8 cellular contexts compared by ENCODE assay signal in genomic region chr1:10399487-10399917, GRCh38. TPM values are rescaled to one million over a fixed set of nuclear protein-coding genes. Genes with fewer than 3 reads are reported as not detected.
A peak's percentile ranks its signal among the peaks of the same experiment; 100 is the strongest.
DNase-seq lines count a peak whose midpoint lies in the region; ATAC-seq, FAIRE-seq and TF ChIP-seq lines count a peak whose summit lies in the region.

No MANE protein-coding gene starts in this region.

- ATAC-seq in GM23338: no peak
- no peak for ATAC-seq in activated CD8-positive, alpha-beta T cell treated with anti-CD3 and anti-CD28 coated beads for 36 hours

- H3K27me3 ChIP-seq in BLaER1 treated with 17β-estradiol and CSF1 and Interleukin-3, amounts not matched to agents 10 nM and 100 nM: no peaks in the 10 kb centered on the region
- H3K27me3 ChIP-seq in GM23338 (ENCODE audit: insufficient read depth) (no peaks in the 10 kb centered on the region), neural progenitor cell (no peaks in the 10 kb centered on the region)

- no peaks in the 10 kb centered on the region for H3K9me2 ChIP-seq in GM23338 (ENCODE audit: insufficient read depth)

- POLR2A ChIA-PET in activated CD8-positive, alpha-beta T cell treated with anti-CD3 and anti-CD28 coated beads for 36 hours (lab: Charles Lee): interaction anchor here (1.8 to 2.3 kb wide), 3 partner anchors 12 to 95 kb away, joined by 6 read pairs; no protein-coding TSS in a partner anchor

- H3K9me3 Mint-ChIP-seq in GM23338: no peaks in the 10 kb centered on the region; the same call in 2 of the 3 replicates
- H3K9me3 Mint-ChIP-seq in activated CD8-positive, alpha-beta T cell treated with anti-CD3 and anti-CD28 coated beads for 36 hours: no peaks in the 10 kb centered on the region
- H3K9me3 Mint-ChIP-seq in neural progenitor cell: peaks cover 3% of the 10 kb centered on the region

- H2AFZ ChIP-seq in GM23338 (peak overlapping the region; percentile 78; the same call in 1 of the 2 replicates), neural progenitor cell (replicated peaks) (peak overlapping the region; percentile 74)

- H3K4me1 ChIP-seq in BLaER1 treated with 17β-estradiol and CSF1 and Interleukin-3, amounts not matched to agents 10 nM and 100 nM: peaks cover 23 to 56% (median 35%) of the 10 kb centered on the region in 10 experiments
- H3K4me1 ChIP-seq in GM23338 (ENCODE audit: insufficient read depth) (peaks cover 12% of the 10 kb centered on the region), neural progenitor cell (peaks cover 10% of the 10 kb centered on the region)

- no peak for FAIRE-seq in HTR-8/SVneo (lab: Jason Lieb, UNC)

- H3K4me1 Mint-ChIP-seq in GM23338 (peaks cover 13% of the 10 kb centered on the region), neural progenitor cell (peaks cover 27% of the 10 kb centered on the region)
- H3K4me1 Mint-ChIP-seq in activated CD8-positive, alpha-beta T cell treated with anti-CD3 and anti-CD28 coated beads for 36 hours (ENCODE audit: low read depth): peaks cover 27% of the 10 kb centered on the region

- peak overlapping the region; percentile 79 to 99 (median 93) for H3K27ac ChIP-seq in BLaER1 treated with 17β-estradiol and CSF1 and Interleukin-3, amounts not matched to agents 10 nM and 100 nM
- peak overlapping the region; percentile 91 for H3K27ac ChIP-seq in GM23338 (ENCODE audit: low read depth)
- H3K27ac ChIP-seq in neural progenitor cell: peak overlapping the region; percentile 96

- H3K27me3 Mint-ChIP-seq in GM23338 (ENCODE audit: insufficient read depth, low read depth, poor library complexity) (peaks cover 1% of the 10 kb centered on the region), neural progenitor cell (ENCODE audit: insufficient read depth, low read depth) (peaks cover 11% of the 10 kb centered on the region)
- no peaks in the 10 kb centered on the region for H3K27me3 Mint-ChIP-seq in activated CD8-positive, alpha-beta T cell treated with anti-CD3 and anti-CD28 coated beads for 36 hours

- H3K9me3 ChIP-seq in BLaER1 treated with 17β-estradiol and CSF1 and Interleukin-3, amounts not matched to agents 10 nM and 100 nM (replicated peaks in 1 of 11): peaks cover 3 to 12% (median 8%) of the 10 kb centered on the region in 11 experiments; a peak in 20 of 22 replicates
- H3K9me3 ChIP-seq in neural progenitor cell (ENCODE audit: low read depth): no peaks in the 10 kb centered on the region

- TF ChIP-seq CTCF in GM23338 (conservative IDR thresholded peaks at IDR 0.05; ENCODE audit: low read depth in 2 of 2): no peak
- TF ChIP-seq CTCF in activated CD8-positive, alpha-beta T cell treated with anti-CD3 and anti-CD28 coated beads for 36 hours (IDR thresholded peaks at IDR 0.05): no peak
- no peak for TF ChIP-seq CTCF in fibroblast of villous mesenchyme (IDR thresholded peaks at IDR 0.05; ENCODE audit: insufficient read depth, low read depth, low read length)
- TF ChIP-seq CTCF in neural progenitor cell (IDR thresholded peaks at IDR 0.05): no peak

- peaks cover 35 to 48% (median 45%) of the 10 kb centered on the region in 11 experiments for H3K36me3 ChIP-seq in BLaER1 treated with 17β-estradiol and CSF1 and Interleukin-3, amounts not matched to agents 10 nM and 100 nM
- H3K36me3 ChIP-seq in GM23338 (ENCODE audit: insufficient read depth) (peaks cover 35% of the 10 kb centered on the region), neural progenitor cell (peaks cover 12% of the 10 kb centered on the region)

- H3K4me3 Mint-ChIP-seq in GM23338 (peak overlapping the region; percentile 96), neural progenitor cell (peak overlapping the region; percentile 96)
- H3K4me3 Mint-ChIP-seq in activated CD8-positive, alpha-beta T cell treated with anti-CD3 and anti-CD28 coated beads for 36 hours: peak overlapping the region; percentile 86

- H3K9ac ChIP-seq in BLaER1 treated with 17β-estradiol and CSF1 and Interleukin-3, amounts not matched to agents 10 nM and 100 nM: peak overlapping the region; percentile 91 to 100 (median 94)
- peak overlapping the region; percentile 71 for H3K9ac ChIP-seq in neural progenitor cell

- intact Hi-C loops in activated CD8-positive, alpha-beta T cell treated with anti-CD3 and anti-CD28 coated beads for 36 hours (cut with micrococcal nuclease): no loop called here

- peaks cover 20% of the 10 kb centered on the region for H3F3A ChIP-seq in GM23338 (replicated peaks; ENCODE audit: low read depth)
- peaks cover 23% of the 10 kb centered on the region for H3F3A ChIP-seq in neural progenitor cell (ENCODE audit: low read depth)

- peak overlapping the region; percentile 80 to 95 (median 88) for H3K4me3 ChIP-seq in BLaER1 treated with 17β-estradiol and CSF1 and Interleukin-3, amounts not matched to agents 10 nM and 100 nM
- H3K4me3 ChIP-seq in GM23338: peak overlapping the region; percentile 98
- peak overlapping the region; percentile 90 for H3K4me3 ChIP-seq in fibroblast of villous mesenchyme (ENCODE audit: low read depth, low read length)
- peak overlapping the region; percentile 67 for H3K4me3 ChIP-seq in neural progenitor cell

- CTCF ChIA-PET in activated CD8-positive, alpha-beta T cell treated with anti-CD3 and anti-CD28 coated beads for 36 hours (lab: Charles Lee): interaction anchor here (1.2 to 2.0 kb wide), 4 partner anchors 11 to 189 kb away, joined by 4 to 7 read pairs (median 4); partner anchors contain the start of genes CENPS and KIF1B

- peaks cover 0 to 56% (median 41%) of the 10 kb centered on the region in 11 experiments; a peak in 16 of 22 replicates for H4K20me1 ChIP-seq in BLaER1 treated with 17β-estradiol and CSF1 and Interleukin-3, amounts not matched to agents 10 nM and 100 nM
- H4K20me1 ChIP-seq in GM23338 (replicated peaks; ENCODE audit: insufficient read depth) (peaks cover 39% of the 10 kb centered on the region), neural progenitor cell (ENCODE audit: low read depth) (peaks cover 32% of the 10 kb centered on the region)

- H3K4me2 ChIP-seq in BLaER1 treated with 17β-estradiol and CSF1 and Interleukin-3, amounts not matched to agents 10 nM and 100 nM: peak overlapping the region; percentile 83 to 98 (median 90)
- H3K4me2 ChIP-seq in GM23338 (peak overlapping the region; percentile 99), neural progenitor cell (peak overlapping the region; percentile 95)

- H3K36me3 Mint-ChIP-seq in GM23338 (ENCODE audit: low read depth) (peaks cover 53% of the 10 kb centered on the region), neural progenitor cell (peaks cover 33% of the 10 kb centered on the region)
- H3K36me3 Mint-ChIP-seq in activated CD8-positive, alpha-beta T cell treated with anti-CD3 and anti-CD28 coated beads for 36 hours (ENCODE audit: low read depth): peaks cover 26% of the 10 kb centered on the region

- H3K79me2 ChIP-seq in GM23338 (replicated peaks; ENCODE audit: insufficient read depth): peaks cover 40% of the 10 kb centered on the region
- H3K79me2 ChIP-seq in neural progenitor cell (ENCODE audit: low read depth): peaks cover 57% of the 10 kb centered on the region

- H3K27ac Mint-ChIP-seq in GM23338: peak overlapping the region; percentile 87
- H3K27ac Mint-ChIP-seq in activated CD8-positive, alpha-beta T cell treated with anti-CD3 and anti-CD28 coated beads for 36 hours: peak overlapping the region; percentile 82
- H3K27ac Mint-ChIP-seq in neural progenitor cell: peak overlapping the region; percentile 98

- DNase-seq in GM23338 (ENCODE audit: low spot score) (no peak), fibroblast of villous mesenchyme (ENCODE audit: low read depth) (peak; percentile 46), neural progenitor cell (ENCODE audit: low spot score) (no peak), HTR-8/SVneo (ENCODE audit: insufficient read length, low spot score) (no peak), NCI-H187 treated with DMSO at 0.1 percent for 48 hours (lab: John Stamatoyannopoulos, UW) (no peak), NCI-H2107 treated with DMSO at 0.1 percent for 48 hours (lab: John Stamatoyannopoulos, UW; ENCODE audit: unreplicated experiment) (no peak)
- peak; percentile 42 for DNase-seq in activated CD8-positive, alpha-beta T cell treated with anti-CD3 and anti-CD28 coated beads for 36 hours

TF ChIP-seq in GM23338, 12 proteins besides CTCF, POLR2A, EP300 and RAD21:
- no peak for TF ChIP-seq ETS1 (IDR thresholded peaks at IDR 0.05)

RNA-seq across cellular contexts. Expression of gene PGD, which starts 0.6 kb away (rescaled TPM):
- total RNA-seq in GM23338 (2014; rRNA removed; shearing (Covaris generic)): 274 and 305 TPM in 2 replicates
- polyA plus RNA-seq in GM23338 (2016; fragmentation: Nextera tagmentation; extraction: Ambion mirVana): 158 and 174 TPM in 2 replicates
- 100 to 1,000 TPM; 126 to 130 TPM for total RNA-seq in activated CD8-positive, alpha-beta T cell treated with anti-CD3 and anti-CD28 coated beads for 36 hours
- total RNA-seq in fibroblast of villous mesenchyme (74.1 and 88.1 TPM in 2 replicates), neural progenitor cell (ENCODE audit: low replicate concordance) (207 and 265 TPM in 2 replicates)

RNA-seq across cellular contexts. Expression of gene CENPS, which starts 30.7 kb away (rescaled TPM):
- 4.7 and 8.6 TPM in 2 replicates for total RNA-seq in GM23338 (2014; rRNA removed; shearing (Covaris generic))
- 22.6 and 31.3 TPM in 2 replicates for polyA plus RNA-seq in GM23338 (2016; fragmentation: Nextera tagmentation; extraction: Ambion mirVana)
- 10 to 100 TPM; 18.3 to 19.4 TPM for total RNA-seq in activated CD8-positive, alpha-beta T cell treated with anti-CD3 and anti-CD28 coated beads for 36 hours
- 14.2 and 14.7 TPM in 2 replicates for total RNA-seq in fibroblast of villous mesenchyme
- total RNA-seq in neural progenitor cell (ENCODE audit: low replicate concordance): 16.2 and 17.6 TPM in 2 replicates

RNA-seq across cellular contexts. Expression of gene CORT, which starts 50.3 kb away (rescaled TPM):
- 0.16 TPM in 1 of 2 replicates, not detected in the other for total RNA-seq in GM23338 (2014; rRNA removed; shearing (Covaris generic))
- polyA plus RNA-seq in GM23338 (2016; fragmentation: Nextera tagmentation; extraction: Ambion mirVana): 0.99 and 1.4 TPM in 2 replicates
- total RNA-seq in activated CD8-positive, alpha-beta T cell treated with anti-CD3 and anti-CD28 coated beads for 36 hours: under 1 TPM in 1 of 2 experiments, not detected in 1; 0.34 TPM
- total RNA-seq in fibroblast of villous mesenchyme (0.32 TPM in 1 of 2 replicates, not detected in the other), neural progenitor cell (ENCODE audit: low replicate concordance) (1.3 TPM in 1 of 2 replicates, not detected in the other)

Comparison
In these comparisons a context has a peak if more than half of its experiments do, and no peak if none do; other contexts are left out.
1. DNase-seq: peak in activated CD8-positive, alpha-beta T cell treated with anti-CD3 and anti-CD28 coated beads for 36 hours (single experiment) and fibroblast of villous mesenchyme (single experiment); none in GM23338 (single experiment), neural progenitor cell (single experiment), HTR-8/SVneo (single experiment), NCI-H187 treated with DMSO at 0.1 percent for 48 hours (single experiment) and NCI-H2107 treated with DMSO at 0.1 percent for 48 hours (single experiment).
2. Peak in every context shown above with its lines, with median percentiles within 50 percentile points of each other: H3K27ac ChIP-seq, H3K4me2 ChIP-seq, H3K4me3 ChIP-seq, H3K27ac Mint-ChIP-seq and H3K4me3 Mint-ChIP-seq.